Comparison of ENCODE assay signal across 10 cellular contexts in the genomic region with DNA sequence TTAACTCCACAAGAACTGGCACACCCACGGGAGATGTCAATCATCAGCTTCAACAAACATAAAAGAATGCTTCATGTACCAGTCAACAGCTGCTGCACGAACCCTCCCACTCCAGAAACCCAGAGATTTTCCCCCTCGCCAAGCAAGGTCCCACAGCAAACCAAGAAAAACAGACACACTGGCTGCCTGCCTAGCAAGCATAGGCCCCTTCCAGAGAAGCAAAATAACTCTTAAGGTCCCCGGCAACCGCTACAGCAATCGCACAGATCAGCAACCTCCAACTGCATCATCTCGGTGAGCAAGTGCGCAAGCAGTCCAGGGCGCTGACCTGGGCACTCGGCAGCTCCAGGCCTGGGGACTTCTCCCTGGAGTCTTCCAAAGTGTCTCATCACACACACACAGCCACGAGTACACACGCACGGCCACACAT.
DNase-seq lines count a peak whose midpoint lies in the region; ATAC-seq and TF ChIP-seq lines count a peak whose summit lies in the region.
"Had no signal": no experiment of that assay in that cellular context is flagged by ENCODE, and none has a peak within 500 bp of the region (broad histone marks: within the 10 kb centered on the region; RNA-seq: fewer than 3 reads in every experiment).

No MANE protein-coding gene starts in this region.

- no peak for TF ChIP-seq POLR2A in esophagus squamous epithelium (IDR thresholded peaks at IDR 0.05)

- H3K36me3 ChIP-seq in esophagus squamous epithelium (peaks cover 6 to 98% (median 20%) of the 10 kb centered on the region in 3 donors), aorta (ENCODE audit: control insufficient read depth in 1 of 2, insufficient read depth in 2 of 2, low read length in 1 of 2) (no peaks in the 10 kb centered on the region)

- H3K27ac ChIP-seq in esophagus squamous epithelium (peak overlapping the region in 3 of 4 donors; percentile 69 to 83 (median 79)), aorta (ENCODE audit: low read depth in 1 of 2, low read length in 2 of 2) (peak overlapping the region in 1 of 2 donors; percentile 39)

- intact Hi-C loops in Right ventricle myocardium inferior (cut with DNase I) (no loop called here), cardiac septum (cut with DNase I) (loop anchor here (10.0 kb wide), 1 partner anchor 373 kb away; no protein-coding TSS in a partner anchor), esophagus squamous epithelium (cut with DNase I) (no loop called here), aorta (cut with DNase I) (loop anchor here (2.0 to 5.0 kb wide), 2 partner anchors 33 to 126 kb away; partner anchors contain the start of gene STK24 (in 2 of the 2))

- peaks cover 28% of the 10 kb centered on the region for H3K36me3 Mint-ChIP-seq in neural crest cell (ENCODE audit: low read depth)

- ATAC-seq in Right ventricle myocardium inferior: peak; percentile 15
- ATAC-seq in aorta (ENCODE audit: low FRiP score): peak; percentile 80
- ATAC-seq in GM21619 (IDR thresholded peaks at IDR 0.05; ENCODE audit: unreplicated experiment): no peak
- ATAC-seq in esophagus mucosa: no peak

- peak overlapping the region; percentile 14 for H3K27ac Mint-ChIP-seq in neural crest cell (ENCODE audit: unreplicated experiment)

- peaks cover 2% of the 10 kb centered on the region for H3K27me3 Mint-ChIP-seq in neural crest cell (ENCODE audit: low read depth)

- H3K4me1 Mint-ChIP-seq in neural crest cell: peaks cover 36% of the 10 kb centered on the region

- TF ChIP-seq CTCF in esophagus squamous epithelium (IDR thresholded peaks at IDR 0.05) (no peak), neural crest cell (conservative IDR thresholded peaks at IDR 0.05) (no peak)

- peak overlapping the region; percentile 45 for H3K4me3 Mint-ChIP-seq in neural crest cell

- no peaks in the 10 kb centered on the region for H3K9me3 Mint-ChIP-seq in neural crest cell

- DNase-seq in Right ventricle myocardium inferior (ENCODE audit: missing footprints) (no peak), cardiac septum (ENCODE audit: low spot score) (no peak), esophagus squamous epithelium (lab: John Stamatoyannopoulos, UW) (no peak), neural crest cell (ENCODE audit: low read depth, low spot score) (no peak), aorta (peak; percentile 86 to 88), COLO829 (ENCODE audit: low spot score) (no peak)
- DNase-seq: cerebellar nuclear complex, NCI-H2107 had no signal

- H3K27me3 ChIP-seq in esophagus squamous epithelium (no peaks in the 10 kb centered on the region), aorta (ENCODE audit: control insufficient read depth in 1 of 2, insufficient read depth in 2 of 2, low read length in 1 of 2) (no peaks in the 10 kb centered on the region)

- 67 to 69% methylated on average over 12 to 13 of the region's 13 CpGs for WGBS in esophagus squamous epithelium, 2 donors
- 3 to 7% methylated on average over 13 of the region's 13 CpGs for WGBS in aorta, 2 donors

- no peak overlapping the region for H3K4me3 ChIP-seq in esophagus squamous epithelium
- H3K4me3 ChIP-seq in aorta (ENCODE audit: low read length in 2 of 2): no peak overlapping the region

- H3K9me3 ChIP-seq in esophagus squamous epithelium (no peaks in the 10 kb centered on the region), aorta (ENCODE audit: control insufficient read depth, low read length) (no peaks in the 10 kb centered on the region)

- H3K4me1 ChIP-seq in esophagus squamous epithelium (peaks cover 0 to 70% (median 37%) of the 10 kb centered on the region in 3 donors), aorta (ENCODE audit: control insufficient read depth in 1 of 2, insufficient read depth in 2 of 2, low read length in 2 of 2) (peaks cover 0 to 5% of the 10 kb centered on the region in 2 donors)

Comparison
In these comparisons a context has a peak if more than half of its experiments do, and no peak if none do; other contexts are left out.
1. intact Hi-C loops: an anchor here in cardiac septum (10.0 kb wide) and aorta (2.0 to 5.0 kb wide); none called in Right ventricle myocardium inferior and esophagus squamous epithelium.
2. ATAC-seq: peak in Right ventricle myocardium inferior (single experiment) and aorta (single experiment); none in GM21619 (single experiment) and esophagus mucosa (single experiment).
3. DNase-seq: peak in aorta (2 of 2); none in Right ventricle myocardium inferior (single experiment), cardiac septum (single experiment), esophagus squamous epithelium (single experiment), neural crest cell (single experiment) and COLO829 (single experiment).